Comparison of ENCODE assay signal across 23 cellular contexts in genomic region chr2:120236791-120237190, GRCh38. TPM values are rescaled to one million over a fixed set of nuclear protein-coding genes. Genes with fewer than 3 reads are reported as not detected.
A peak's percentile ranks its signal among the peaks of the same experiment; 100 is the strongest.
DNase-seq lines count a peak whose midpoint lies in the region.
"Had no signal": no experiment of that assay in that cellular context is flagged by ENCODE, and none has a peak within 500 bp of the region (broad histone marks: within the 10 kb centered on the region; RNA-seq: fewer than 3 reads in every experiment).

No MANE protein-coding gene starts in this region.

- H2BK15ac ChIP-seq in neuronal stem cell (ENCODE audit: low read length) = peak overlapping the region; percentile 8

- H3K4me3 ChIP-seq in BLaER1 (no peak overlapping the region), H7 (ENCODE audit: insufficient read depth, low read depth, low read length) (no peak overlapping the region), neuronal stem cell (ENCODE audit: low read length in 2 of 2) (no peak overlapping the region), HAP-1 (no peak overlapping the region)
- H3K4me3 ChIP-seq: A549, GM23338 had no signal

- H2AK5ac ChIP-seq in neuronal stem cell (ENCODE audit: low read depth, low read length) = peak overlapping the region; percentile 96

- no peak overlapping the region for H2AFZ ChIP-seq in neuronal stem cell (ENCODE audit: low read length)
- H2AFZ ChIP-seq: GM23338 had no signal

- H3K9me3 Mint-ChIP-seq in dendritic cell treated with granulocyte-macrophage colony-stimulating factor and Interleukin-4, amounts not matched to agents 40 ng/mL and 50 ng/mL, for 4 days = no peaks in the 10 kb centered on the region
- H3K9me3 Mint-ChIP-seq: CD4-positive, CD25-positive, alpha-beta regulatory T cell had no signal

- no peak overlapping the region for H4K8ac ChIP-seq in neuronal stem cell (ENCODE audit: low read depth, low read length)

- H3K27ac ChIP-seq in BLaER1 (no peak overlapping the region), neuronal stem cell (replicated peaks; ENCODE audit: low read length) (peak overlapping the region; percentile 59)

- peak overlapping the region; percentile 99 for H2BK12ac ChIP-seq in neuronal stem cell (ENCODE audit: low read length)

- H2BK120ac ChIP-seq in neuronal stem cell (ENCODE audit: low read depth, low read length) = peak overlapping the region; percentile 95

- H3K27me3 ChIP-seq in BLaER1 (no peaks in the 10 kb centered on the region), H7 (ENCODE audit: control insufficient read depth, insufficient read depth, low read length) (peaks cover 1% of the 10 kb centered on the region; the same call in 1 of the 2 replicates), neuronal stem cell (ENCODE audit: control insufficient read depth in 3 of 3, insufficient read depth in 3 of 3, low read depth in 1 of 3, low read length in 3 of 3) (peaks cover 0 to 8% (median 0%) of the 10 kb centered on the region in 3 experiments), HAP-1 (ENCODE audit: low read depth) (no peaks in the 10 kb centered on the region)

- H3K4ac ChIP-seq in neuronal stem cell (ENCODE audit: low read length) = no peak overlapping the region

- H3K27me3 Mint-ChIP-seq in dendritic cell treated with granulocyte-macrophage colony-stimulating factor and Interleukin-4, amounts not matched to agents 40 ng/mL and 50 ng/mL, for 4 days = peaks cover 6% of the 10 kb centered on the region
- H3K27me3 Mint-ChIP-seq: B cell had no signal

- H3K4me1 ChIP-seq in BLaER1 (peaks cover 49% of the 10 kb centered on the region), neuronal stem cell (ENCODE audit: control insufficient read depth in 2 of 2, insufficient read depth in 1 of 2, low read depth in 1 of 2, low read length in 2 of 2) (peaks cover 4 to 29% of the 10 kb centered on the region in 2 donors), HAP-1 (peaks cover 6% of the 10 kb centered on the region)

- no peak overlapping the region for H3K23ac ChIP-seq in neuronal stem cell (ENCODE audit: low read depth, low read length, poor library complexity)

- in situ Hi-C loops in HAP-1 (cut with MboI; ENCODE audit: low sequenced_read_pairs) = no loop called here

- no peaks in the 10 kb centered on the region for H4K20me1 ChIP-seq in BLaER1

- H3K4me1 Mint-ChIP-seq in dendritic cell treated with granulocyte-macrophage colony-stimulating factor and Interleukin-4, amounts not matched to agents 40 ng/mL and 50 ng/mL, for 4 days (ENCODE audit: low read depth) = peaks cover 63% of the 10 kb centered on the region

- H4K91ac ChIP-seq in neuronal stem cell (ENCODE audit: low read depth, low read length, poor library complexity) = no peak overlapping the region

- peak overlapping the region; percentile 95 for H3K18ac ChIP-seq in neuronal stem cell (ENCODE audit: low read length)

- intact Hi-C loops in dendritic cell treated with granulocyte-macrophage colony-stimulating factor and Interleukin-4, amounts not matched to agents 40 ng/mL and 50 ng/mL, for 4 days (cut with micrococcal nuclease) = no loop called here

- no peaks in the 10 kb centered on the region for H3K36me3 Mint-ChIP-seq in dendritic cell treated with granulocyte-macrophage colony-stimulating factor and Interleukin-4, amounts not matched to agents 40 ng/mL and 50 ng/mL, for 4 days (ENCODE audit: low read depth)
- H3K36me3 Mint-ChIP-seq: CD4-positive, CD25-positive, alpha-beta regulatory T cell had no signal

- H3K9ac ChIP-seq in BLaER1 = no peak overlapping the region
- no peak overlapping the region for H3K9ac ChIP-seq in neuronal stem cell (ENCODE audit: low read depth, low read length, poor library complexity)

- H2BK5ac ChIP-seq in neuronal stem cell (ENCODE audit: low read length) = peak overlapping the region; percentile 67

- no peak overlapping the region for H3K14ac ChIP-seq in neuronal stem cell (ENCODE audit: low read length)

- WGBS in neuronal stem cell (ENCODE audit: extremely low coverage in 2 of 2, insufficient read length in 2 of 2, insufficient replicate concordance in 1 of 2), 2 donors = no CpG with 5 or more reads among the region's 5 CpGs

- no peaks in the 10 kb centered on the region for H3K79me1 ChIP-seq in neuronal stem cell (ENCODE audit: low read depth, low read length)

- H3K9me3 ChIP-seq in BLaER1 (no peaks in the 10 kb centered on the region), neuronal stem cell (replicated peaks in 1 of 2; ENCODE audit: control insufficient read depth in 2 of 2, insufficient read depth in 1 of 2, low read depth in 1 of 2, low read length in 2 of 2) (peaks cover 0 to 2% of the 10 kb centered on the region in 2 donors), HAP-1 (no peaks in the 10 kb centered on the region)
- H3K9me3 ChIP-seq: A549 had no signal

- no peaks in the 10 kb centered on the region for H3K36me3 ChIP-seq in BLaER1
- no peaks in the 10 kb centered on the region for H3K36me3 ChIP-seq in H7 (replicated peaks; ENCODE audit: control insufficient read depth, insufficient read depth, low read length)
- H3K36me3 ChIP-seq in neuronal stem cell (replicated peaks in 1 of 2; ENCODE audit: control insufficient read depth in 2 of 2, insufficient read depth in 2 of 2, low read length in 2 of 2) = no peaks in the 10 kb centered on the region
- no peaks in the 10 kb centered on the region for H3K36me3 ChIP-seq in HAP-1 (replicated peaks)

- DNase-seq in H7 (peak; percentile 35), neuronal stem cell (ENCODE audit: low spot score) (no peak), COR-L47 (lab: John Stamatoyannopoulos, UW) (no peak), HAP-1 (ENCODE audit: low spot score in 2 of 2) (no peak), occipital lobe (lab: John Stamatoyannopoulos, UW) (no peak)
- no peak for DNase-seq in NK-92 treated with Interleukin-12 subunit alpha and Interleukin-12 subunit beta, amount 100 ng/mL, for 24 hours (lab: John Stamatoyannopoulos, UW)
- DNase-seq: CD4-positive, CD25-positive, alpha-beta regulatory T cell; DMS 273 treated with DMSO at 0.1 percent for 48 hours; DMS79 treated with DMSO at 0.1 percent for 48 hours; Karpas-422; MV-4-11; NCI-H1105 treated with DMSO at 0.1 percent for 48 hours; NCI-H1694; NCI-H2081 treated with DMSO at 0.1 percent for 48 hours; NCI-H2171 treated with DMSO at 0.1 percent for 48 hours; NCI-H524 treated with DMSO at 0.1 percent for 48 hours; NCI-H82; Right ventricle myocardium superior had no signal

- H3K27ac Mint-ChIP-seq in dendritic cell treated with granulocyte-macrophage colony-stimulating factor and Interleukin-4, amounts not matched to agents 40 ng/mL and 50 ng/mL, for 4 days = peak overlapping the region; percentile 33
- H3K27ac Mint-ChIP-seq: B cell; CD4-positive, CD25-positive, alpha-beta regulatory T cell; GM23338 had no signal

- no peak overlapping the region for H3K4me3 Mint-ChIP-seq in dendritic cell treated with granulocyte-macrophage colony-stimulating factor and Interleukin-4, amounts not matched to agents 40 ng/mL and 50 ng/mL, for 4 days
- H3K4me3 Mint-ChIP-seq: B cell; CD4-positive, CD25-positive, alpha-beta regulatory T cell; GM23338 had no signal

- H3K4me2 ChIP-seq in BLaER1 (peak overlapping the region; percentile 42), neuronal stem cell (ENCODE audit: insufficient read depth, low read length, poor library complexity, severe bottlenecking) (no peak overlapping the region)
- H3K4me2 ChIP-seq: GM23338 had no signal

RNA-seq across cellular contexts. Expression of gene TMEM185B, which starts 13.6 kb away (rescaled TPM):
- 6.7 and 9.9 TPM in 2 replicates for total RNA-seq in H7 (2014; rRNA removed; shearing (Covaris generic))
- polyA plus RNA-seq in neuronal stem cell (2013, experiment 1 of 2) = 14.5 TPM
- 14.5 TPM for polyA plus RNA-seq in neuronal stem cell (2013, experiment 2 of 2)
- 18.6 TPM for total RNA-seq in occipital lobe

RNA-seq across cellular contexts. Expression of gene RALB, which starts 15.9 kb away (rescaled TPM):
- total RNA-seq in H7 (2014; rRNA removed; shearing (Covaris generic)) = 11.1 and 13.5 TPM in 2 replicates
- polyA plus RNA-seq in neuronal stem cell (2013, experiment 1 of 2) = 43.4 TPM
- 44.2 TPM for polyA plus RNA-seq in neuronal stem cell (2013, experiment 2 of 2)
- total RNA-seq in occipital lobe = 35.6 TPM
